16 cellular contexts compared by ENCODE assay signal in genomic region chr5:5666389-5666788, GRCh38.
DNase-seq lines count a peak whose midpoint lies in the region; FAIRE-seq and TF ChIP-seq lines count a peak whose summit lies in the region.
"Had no signal": no experiment of that assay in that cellular context is flagged by ENCODE, and none has a peak within 500 bp of the region (broad histone marks: within the 10 kb centered on the region; RNA-seq: fewer than 3 reads in every experiment).

No MANE protein-coding gene starts in this region.

- H3K36me3 ChIP-seq in BE2C (no peaks in the 10 kb centered on the region), PC-9 (ENCODE audit: low read depth) (no peaks in the 10 kb centered on the region), H1 (ENCODE audit: control insufficient read depth in 2 of 4, insufficient read depth in 4 of 4, low read length in 3 of 4) (no peaks in the 10 kb centered on the region), thyroid gland (no peaks in the 10 kb centered on the region)
- H3K36me3 ChIP-seq: HAP-1 had no signal

- TF ChIP-seq EP300 in H1 (IDR thresholded peaks at IDR 0.05; ENCODE audit: borderline replicate concordance in 1 of 2, low read depth in 2 of 2, low read length in 2 of 2): no peak

- no TSS peak for BruUV-seq in PC-9 (replicated peaks; lab: Mats Ljungman, UMichigan)

- no peak overlapping the region for H3K14ac ChIP-seq in H1 (ENCODE audit: insufficient read length)

- H3K9me3 ChIP-seq in BE2C (no peaks in the 10 kb centered on the region), PC-9 (ENCODE audit: insufficient read depth, low read depth) (no peaks in the 10 kb centered on the region), H1 (ENCODE audit: insufficient read depth in 2 of 2, low read depth in 1 of 2, low read length in 1 of 2) (no peaks in the 10 kb centered on the region), thyroid gland (no peaks in the 10 kb centered on the region)
- H3K9me3 ChIP-seq: Caco-2, HAP-1 had no signal

- TF ChIP-seq CTCF in BE2C (IDR thresholded peaks at IDR 0.05; ENCODE audit: low read depth, low read length) (no peak), PC-9 (conservative IDR thresholded peaks at IDR 0.05) (no peak), H1 (IDR thresholded peaks at IDR 0.05; ENCODE audit: control extremely low read depth in 1 of 3, insufficient read depth in 1 of 3, low read depth in 1 of 3, low read length in 3 of 3) (no peak), thyroid gland (IDR thresholded peaks at IDR 0.05) (no peak)

- H3K23ac ChIP-seq in H1 (ENCODE audit: insufficient read length): no peak overlapping the region

- H3K9ac ChIP-seq in H1 (replicated peaks in 1 of 4; ENCODE audit: extremely low read depth in 1 of 4, low read depth in 3 of 4, low read length in 3 of 4): no peak overlapping the region

- no peak overlapping the region for H2BK120ac ChIP-seq in H1 (replicated peaks; ENCODE audit: low read depth, low read length)

- WGBS in H1 (ENCODE audit: extremely low coverage in 1 of 2, insufficient coverage in 1 of 2, insufficient read length in 1 of 2, insufficient replicate concordance in 2 of 2, low coverage in 1 of 2, low lambda C conversion rate in 2 of 2, missing lambda C conversion rate in 1 of 2), 2 experiments: 87% methylated on average over 8 of the region's 8 CpGs; no CpG with 5 or more reads in 1 of the 2 experiments
- 75 to 78% methylated on average over 8 of the region's 8 CpGs for WGBS in thyroid gland, 2 donors

- H4K5ac ChIP-seq in H1 (ENCODE audit: insufficient read length, low read depth, low read length): no peak overlapping the region

- no peak overlapping the region for H2AFZ ChIP-seq in PC-9
- no peak overlapping the region for H2AFZ ChIP-seq in H1 (ENCODE audit: low read length)

- H3K9me2 ChIP-seq in PC-9 (ENCODE audit: insufficient read depth): no peaks in the 10 kb centered on the region

- CTCF ChIA-PET in PC-9 (lab: Charles Lee) (no interaction called here), H1 (lab: Charles Lee; ENCODE audit: partially characterized antibody) (interaction anchor here (0.7 to 0.8 kb wide), 2 partner anchors 8 to 870 kb away, joined by 3 to 6 read pairs; no protein-coding TSS in a partner anchor)

- no peak overlapping the region; the same call in 1 of the 2 replicates for H2BK20ac ChIP-seq in H1 (ENCODE audit: low read length)

- TF ChIP-seq POLR2A in H1 (IDR thresholded peaks at IDR 0.05; ENCODE audit: control extremely low read depth in 1 of 2, low read depth in 2 of 2, low read length in 2 of 2) (no peak), thyroid gland (IDR thresholded peaks at IDR 0.05) (no peak)

- H2BK5ac ChIP-seq in H1 (ENCODE audit: low read depth, low read length): no peak overlapping the region

- H3K4me1 ChIP-seq in BE2C: peaks cover 23% of the 10 kb centered on the region
- peaks cover 30% of the 10 kb centered on the region for H3K4me1 ChIP-seq in PC-9 (replicated peaks; ENCODE audit: insufficient read depth)
- H3K4me1 ChIP-seq in H1 (replicated peaks in 1 of 4; ENCODE audit: control insufficient read depth in 3 of 4, insufficient read depth in 4 of 4, low read length in 3 of 4): peaks cover 0 to 6% (median 3%) of the 10 kb centered on the region in 4 experiments; a peak in 5 of 7 replicates
- peaks cover 9 to 14% of the 10 kb centered on the region in 2 donors for H3K4me1 ChIP-seq in thyroid gland
- H3K4me1 ChIP-seq: Caco-2 had no signal

- intact Hi-C loops in PC-9 (cut with micrococcal nuclease; ENCODE audit: unreplicated experiment) (no loop called here), thyroid gland (cut with DNase I) (no loop called here)

- H3K18ac ChIP-seq in H1 (ENCODE audit: extremely low read depth, low read length): no peak overlapping the region; the same call in 1 of the 2 replicates

- no peak overlapping the region for H2BK12ac ChIP-seq in H1 (ENCODE audit: low read depth, low read length)

- H3K23me2 ChIP-seq in H1 (ENCODE audit: low read depth, low read length): no peaks in the 10 kb centered on the region

- POLR2A ChIA-PET in PC-9 (lab: Charles Lee; ENCODE audit: unreplicated experiment) (no interaction called here), H1 (lab: Charles Lee; ENCODE audit: partially characterized antibody) (no interaction called here)

- no peak overlapping the region for H2AK5ac ChIP-seq in H1 (ENCODE audit: low read depth, low read length)

- no peaks in the 10 kb centered on the region for H3K27me3 ChIP-seq in BE2C
- H3K27me3 ChIP-seq in PC-9 (ENCODE audit: insufficient read depth, low read depth): peaks cover 9% of the 10 kb centered on the region
- no peaks in the 10 kb centered on the region for H3K27me3 ChIP-seq in H1 (replicated peaks in 1 of 4; ENCODE audit: control insufficient read depth in 3 of 4, extremely low read depth in 1 of 4, insufficient read depth in 3 of 4, low read length in 3 of 4)
- no peaks in the 10 kb centered on the region for H3K27me3 ChIP-seq in thyroid gland

- H4K8ac ChIP-seq in H1 (ENCODE audit: extremely low read depth, insufficient read depth, low read length): no peak overlapping the region

- TF ChIP-seq RAD21 in H1 (IDR thresholded peaks at IDR 0.05 in 1 of 2, conservative IDR thresholded peaks at IDR 0.05 in 1 of 2; ENCODE audit: low read depth in 2 of 2, low read length in 2 of 2): no peak

- H4K20me1 ChIP-seq in PC-9 (ENCODE audit: insufficient read depth): no peaks in the 10 kb centered on the region
- no peaks in the 10 kb centered on the region for H4K20me1 ChIP-seq in H1 (replicated peaks in 1 of 2; ENCODE audit: control insufficient read depth in 1 of 2, insufficient read depth in 2 of 2, low read length in 2 of 2)

- FAIRE-seq in H1 (lab: Jason Lieb, UNC): no peak
- FAIRE-seq: A204.1, D721Med, G401.6, GM12891, GM19239 had no signal

- H4K91ac ChIP-seq in H1 (replicated peaks; ENCODE audit: insufficient read length, low read length): peak overlapping the region; percentile 17

- H3K4me3 ChIP-seq in BE2C (ENCODE audit: low read depth, low read length) (no peak overlapping the region), PC-9 (peak overlapping the region; percentile 25; the same call in 1 of the 2 replicates), H1 (ENCODE audit: extremely low read depth in 1 of 4, insufficient read depth in 2 of 4, low read depth in 3 of 4, low read length in 4 of 4) (no peak overlapping the region), thyroid gland (replicated peaks in 1 of 3) (no peak overlapping the region)
- H3K4me3 ChIP-seq: HAP-1 had no signal

- peaks cover 16% of the 10 kb centered on the region; the same call in 1 of the 2 replicates for H3F3A ChIP-seq in PC-9 (ENCODE audit: insufficient read depth, low read depth)

- H3K4ac ChIP-seq in H1 (replicated peaks; ENCODE audit: insufficient read length, low read depth, low read length): no peak overlapping the region

- H3K27ac ChIP-seq in PC-9 (peak overlapping the region; percentile 48), H1 (ENCODE audit: low read depth, low read length) (no peak overlapping the region), thyroid gland (peak overlapping the region in 2 of 3 donors; percentile 15 to 35)
- H3K27ac ChIP-seq: C4-2B had no signal

- no peaks in the 10 kb centered on the region for H3K79me1 ChIP-seq in H1 (ENCODE audit: low read depth, low read length)

- peak overlapping the region; percentile 62 for H3K4me2 ChIP-seq in PC-9
- H3K4me2 ChIP-seq in H1 (ENCODE audit: insufficient read depth in 1 of 2, low read depth in 2 of 2, low read length in 2 of 2): no peak overlapping the region

- H3K79me2 ChIP-seq in PC-9 (ENCODE audit: low read depth) (no peaks in the 10 kb centered on the region), H1 (ENCODE audit: control insufficient read depth in 1 of 2, insufficient read depth in 2 of 2, low read length in 2 of 2) (no peaks in the 10 kb centered on the region)

- H2BK15ac ChIP-seq in H1 (ENCODE audit: low read length): 0 out of 2 replicates have a peak overlapping the region, but pooled peaks have one; percentile 88

- DNase-seq in BE2C (peak; percentile 75), PC-9 (no peak), H1 (ENCODE audit: low read depth in 1 of 2, low spot score in 2 of 2) (no peak), thyroid gland (no peak), NCI-H2081 (lab: John Stamatoyannopoulos, UW) (no peak), NCI-H146 (lab: John Stamatoyannopoulos, UW) (no peak)
- DNase-seq: ACHN; Caco-2; CD4-positive, alpha-beta T cell had no signal

- H3K56ac ChIP-seq in H1 (replicated peaks; ENCODE audit: insufficient read length, low read depth, low read length): no peak overlapping the region

TF ChIP-seq in H1, 55 proteins besides CTCF, POLR2A, EP300 and RAD21:
- TF ChIP-seq KDM4A (IDR thresholded peaks at IDR 0.05; ENCODE audit: low read depth, low read length, severe bottlenecking) (no peak), BCL11A (IDR thresholded peaks at IDR 0.05; ENCODE audit: low read depth in 2 of 2, low read length in 2 of 2) (no peak), ZNF274 (IDR thresholded peaks at IDR 0.05; ENCODE audit: borderline replicate concordance, extremely low read depth, low read length) (no peak)
